1 cellular context compared by ENCODE assay signal in genomic region chr1:205488074-205488723, GRCh38.
A peak's percentile ranks its signal among the peaks of the same experiment; 100 is the strongest.
TF ChIP-seq lines count a peak whose summit lies in the region.

No MANE protein-coding gene starts in this region.

TF ChIP-seq in K562, 482 proteins besides CTCF, POLR2A, EP300 and RAD21 (continued from another document and continues in another):
- TF ChIP-seq DEAF1 (CRISPR knock-in tag; IDR thresholded peaks at IDR 0.05) (peak; percentile 56; the same call in 1 of the 2 replicates), CTCFL (IDR thresholded peaks at IDR 0.05; ENCODE audit: borderline replicate concordance, insufficient read depth, low read depth, low read length, poor library complexity, severe bottlenecking) (no peak), RBM39 (optimal IDR thresholded peaks at IDR 0.05; ENCODE audit: low read depth, low read length) (no peak), RCOR1 (IDR thresholded peaks at IDR 0.05; ENCODE audit: borderline replicate concordance in 1 of 2, low read depth in 2 of 2, low read length in 2 of 2) (0 out of 4 replicates have a peak, but pooled peaks of 1 of the 2 experiments have one; percentile 15), HES1 (IDR thresholded peaks at IDR 0.05; ENCODE audit: low read depth) (no peak), CTBP1 (IDR thresholded peaks at IDR 0.05; ENCODE audit: borderline replicate concordance) (peak; percentile 31; the same call in 1 of the 2 replicates), CREM (IDR thresholded peaks at IDR 0.05; ENCODE audit: low read depth) (peak; percentile 50; the same call in 1 of the 2 replicates), HNRNPUL1 (IDR thresholded peaks at IDR 0.05; ENCODE audit: low read length) (no peak), HMG20B (CRISPR knock-in tag; IDR thresholded peaks at IDR 0.05) (no peak), ARHGAP35 (IDR thresholded peaks at IDR 0.05; ENCODE audit: partially characterized antibody) (no peak), CHD2 (IDR thresholded peaks at IDR 0.05; ENCODE audit: low read depth, low read length) (no peak), ZNF551 (CRISPR knock-in tag; IDR thresholded peaks at IDR 0.05) (no peak), EWSR1 (IDR thresholded peaks at IDR 0.05; ENCODE audit: borderline replicate concordance, low read depth, partially characterized antibody) (no peak), STAG1 (CRISPR knock-in tag; IDR thresholded peaks at IDR 0.05; ENCODE audit: borderline replicate concordance) (peak; percentile 15; the same call in 1 of the 2 replicates), ZNF24 (IDR thresholded peaks at IDR 0.05) (no peak), MCM5 (IDR thresholded peaks at IDR 0.05; ENCODE audit: low read depth) (no peak), ZNF175 (CRISPR knock-in tag; IDR thresholded peaks at IDR 0.05; ENCODE audit: low read depth) (no peak), JUN (IDR thresholded peaks at IDR 0.05; ENCODE audit: borderline replicate concordance, low read depth, low read length) (no peak), JUN (CRISPR knock-in tag; IDR thresholded peaks at IDR 0.05; ENCODE audit: borderline replicate concordance) (no peak), ZNF133 (CRISPR knock-in tag; IDR thresholded peaks at IDR 0.05) (no peak), MNT (conservative IDR thresholded peaks at IDR 0.05) (no peak), ZNF511 (CRISPR knock-in tag; IDR thresholded peaks at IDR 0.05) (no peak), ARID4B (CRISPR knock-in tag; IDR thresholded peaks at IDR 0.05) (no peak), ZNF316 (IDR thresholded peaks at IDR 0.05) (no peak), MXI1 (IDR thresholded peaks at IDR 0.05; ENCODE audit: low read depth, low read length) (no peak), SMAD2 (IDR thresholded peaks at IDR 0.05; ENCODE audit: low read depth, low read length) (no peak), RNF2 (IDR thresholded peaks at IDR 0.05) (no peak), HNRNPH1 (optimal IDR thresholded peaks at IDR 0.05; ENCODE audit: low read depth, low read length) (no peak), ZNF398 (CRISPR knock-in tag; IDR thresholded peaks at IDR 0.05) (no peak), ZNF23 (CRISPR knock-in tag; IDR thresholded peaks at IDR 0.05) (no peak), MYNN (IDR thresholded peaks at IDR 0.05) (no peak), MYNN (CRISPR knock-in tag; IDR thresholded peaks at IDR 0.05) (no peak)
- TF ChIP-seq, protein P1, sequence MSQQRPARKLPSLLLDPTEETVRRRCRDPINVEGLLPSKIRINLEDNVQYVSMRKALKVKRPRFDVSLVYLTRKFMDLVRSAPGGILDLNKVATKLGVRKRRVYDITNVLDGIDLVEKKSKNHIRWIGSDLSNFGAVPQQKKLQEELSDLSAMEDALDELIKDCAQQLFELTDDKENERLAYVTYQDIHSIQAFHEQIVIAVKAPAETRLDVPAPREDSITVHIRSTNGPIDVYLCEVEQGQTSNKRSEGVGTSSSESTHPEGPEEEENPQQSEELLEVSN (IDR thresholded peaks at IDR 0.05; ENCODE audit: borderline replicate concordance in 1 of 2, extremely low read depth in 1 of 2, insufficient read depth in 1 of 2, insufficient read length in 1 of 2, low read depth in 1 of 2, low read length in 1 of 2, poor library complexity in 1 of 2, severe bottlenecking in 1 of 2), result no peak
